Comparison of ENCODE assay signal across 1 cellular context in genomic region chr18:80168982-80169381, GRCh38.
TF ChIP-seq lines count a peak whose summit lies in the region.

No MANE protein-coding gene starts in this region.

TF ChIP-seq in H1, 55 proteins besides CTCF, POLR2A, EP300 and RAD21:
- no peak for TF ChIP-seq JUND (IDR thresholded peaks at IDR 0.05; ENCODE audit: low read length)
- no peak for TF ChIP-seq GABPA (IDR thresholded peaks at IDR 0.05; ENCODE audit: borderline replicate concordance, insufficient read depth, low read length)
- no peak for TF ChIP-seq HDAC2 (IDR thresholded peaks at IDR 0.05; ENCODE audit: borderline replicate concordance in 1 of 2, low read depth in 2 of 2, low read length in 2 of 2)
- no peak for TF ChIP-seq SRF (IDR thresholded peaks at IDR 0.05; ENCODE audit: low read depth, low read length)
- TF ChIP-seq TAF1 (IDR thresholded peaks at IDR 0.05; ENCODE audit: low read depth, low read length): no peak
- no peak for TF ChIP-seq RNF2 (IDR thresholded peaks at IDR 0.05; ENCODE audit: borderline replicate concordance, low read depth, low read length, missing control alignments, poor library complexity, severe bottlenecking)
- TF ChIP-seq BRCA1 (IDR thresholded peaks at IDR 0.05; ENCODE audit: low read depth, low read length): no peak
- no peak for TF ChIP-seq SIRT6 (IDR thresholded peaks at IDR 0.05; ENCODE audit: low read length)
- no peak for TF ChIP-seq HDAC6 (IDR thresholded peaks at IDR 0.05; ENCODE audit: low read depth, low read length)
- no peak for TF ChIP-seq BACH1 (IDR thresholded peaks at IDR 0.05; ENCODE audit: low read length)
- no peak for TF ChIP-seq CREB1 (IDR thresholded peaks at IDR 0.05)
- no peak for TF ChIP-seq SIX5 (IDR thresholded peaks at IDR 0.05; ENCODE audit: low read depth, low read length)
TF ChIP-seq in H1: peak in this region for 0.
